In the genomic region with DNA sequence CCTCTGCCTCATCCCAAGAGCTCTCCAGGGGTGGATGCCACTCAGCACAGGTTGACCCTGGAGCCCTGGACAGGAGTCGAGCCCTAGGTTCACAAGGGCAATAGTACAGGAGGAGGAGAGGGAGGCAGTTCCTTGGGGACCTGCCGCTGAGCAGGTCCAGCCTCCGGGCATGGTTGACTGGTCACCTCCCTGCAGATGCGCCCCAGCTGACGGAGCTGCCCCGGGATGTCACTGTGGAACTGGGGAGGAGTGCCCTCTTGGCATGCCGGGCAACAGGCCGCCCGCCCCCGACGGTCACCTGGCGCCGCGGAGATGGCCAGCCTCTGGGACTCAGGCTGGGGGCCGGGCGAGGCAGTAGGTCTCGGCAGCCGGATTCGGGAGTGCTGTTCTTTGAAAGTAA, we compare ENCODE assay signal across 18 cellular contexts. TPM values are rescaled to one million over a fixed set of nuclear protein-coding genes. Genes with fewer than 3 reads are reported as not detected.
A peak's percentile ranks its signal among the peaks of the same experiment; 100 is the strongest.
DNase-seq lines count a peak whose midpoint lies in the region; ATAC-seq and TF ChIP-seq lines count a peak whose summit lies in the region.
"Had no signal": no experiment of that assay in that cellular context is flagged by ENCODE, and none has a peak within 500 bp of the region (broad histone marks: within the 10 kb centered on the region; RNA-seq: fewer than 3 reads in every experiment).

No MANE protein-coding gene starts in this region.

- ATAC-seq in right lobe of liver (peak; percentile 6 to 66 (median 20)), HG03460 (IDR thresholded peaks at IDR 0.05; ENCODE audit: unreplicated experiment) (no peak)

- H3K27me3 ChIP-seq in BE2C, result no peaks in the 10 kb centered on the region
- no peaks in the 10 kb centered on the region for H3K27me3 ChIP-seq in right lobe of liver
- no peaks in the 10 kb centered on the region for H3K27me3 ChIP-seq in stomach smooth muscle (ENCODE audit: control insufficient read depth in 1 of 2, insufficient read depth in 2 of 2, low read length in 2 of 2)

- DNase-seq in BE2C (peak; percentile 49), right lobe of liver (peak in 2 of 3 donors; percentile 66 to 84), T1000 (lab: John Stamatoyannopoulos, UW) (no peak), GM20000 (ENCODE audit: low spot score) (no peak)
- DNase-seq: COR-L47; DMS153; HCEC 1CT; KBM-7; NCI-H1436; NCI-H2029 treated with DMSO at 0.1 percent for 48 hours; NCI-H2171 treated with DMSO at 0.1 percent for 48 hours; NCI-H446 treated with DMSO at 0.1 percent for 48 hours; NK-92 treated with Interleukin-12 subunit alpha and Interleukin-12 subunit beta, amount 100 ng/mL, for 24 hours; SIG-M5 had no signal

- no peak overlapping the region for H3K9ac ChIP-seq in stomach smooth muscle (ENCODE audit: low read length in 2 of 2)

- TF ChIP-seq CTCF in BE2C (IDR thresholded peaks at IDR 0.05; ENCODE audit: low read depth, low read length) (no peak), HEK293 (tag by site-specific recombination; IDR thresholded peaks at IDR 0.05) (no peak), right lobe of liver (IDR thresholded peaks at IDR 0.05) (no peak), GM20000 (IDR thresholded peaks at IDR 0.05; ENCODE audit: extremely low read depth, missing control alignments) (no peak)

- intact Hi-C loops in right lobe of liver (cut with DNase I), result no loop called here

- 70% methylated on average over 2 of the region's 19 CpGs for WGBS in right lobe of liver (ENCODE audit: insufficient coverage, low coverage, low lambda C conversion rate, missing lambda C conversion rate)

- no peak for TF ChIP-seq POLR2A in right lobe of liver (IDR thresholded peaks at IDR 0.05)

- POLR2A ChIA-PET in HEK293 (lab: Yijun Ruan, JAX), result no interaction called here

- H3K4me1 ChIP-seq in BE2C (peaks cover 16% of the 10 kb centered on the region; the same call in 1 of the 2 replicates), HEK293 (ENCODE audit: control insufficient read depth, insufficient read depth, low read length) (no peaks in the 10 kb centered on the region), right lobe of liver (peaks cover 0 to 41% (median 9%) of the 10 kb centered on the region in 4 donors), stomach smooth muscle (ENCODE audit: control insufficient read depth, insufficient read depth, low read length) (peaks cover 22% of the 10 kb centered on the region)

- H3K27ac ChIP-seq in HEK293 (ENCODE audit: extremely low read depth, low read depth, low read length) (no peak overlapping the region), right lobe of liver (peak overlapping the region in 1 of 3 donors; percentile 70), stomach smooth muscle (ENCODE audit: low read length) (peak overlapping the region; percentile 55)

- H3K9me3 ChIP-seq in BE2C (no peaks in the 10 kb centered on the region), HEK293 (ENCODE audit: control insufficient read depth, insufficient read depth, low read depth, low read length) (no peaks in the 10 kb centered on the region), right lobe of liver (no peaks in the 10 kb centered on the region), stomach smooth muscle (ENCODE audit: control insufficient read depth in 2 of 2, low read length in 2 of 2) (no peaks in the 10 kb centered on the region)

- H3K4me3 ChIP-seq in BE2C (ENCODE audit: low read depth, low read length), result no peak overlapping the region
- no peak overlapping the region for H3K4me3 ChIP-seq in HEK293 (ENCODE audit: low read depth, low read length)
- H3K4me3 ChIP-seq in right lobe of liver, result peak overlapping the region in 1 of 3 donors; percentile 21
- no peak overlapping the region for H3K4me3 ChIP-seq in stomach smooth muscle (ENCODE audit: low read length in 2 of 2)

- H3K36me3 ChIP-seq in BE2C (no peaks in the 10 kb centered on the region), HEK293 (ENCODE audit: control insufficient read depth in 2 of 2, insufficient read depth in 1 of 2, low read length in 2 of 2) (no peaks in the 10 kb centered on the region), right lobe of liver (no peaks in the 10 kb centered on the region), stomach smooth muscle (ENCODE audit: control insufficient read depth in 2 of 2, insufficient read depth in 2 of 2, low read length in 2 of 2) (peaks cover 3 to 5% of the 10 kb centered on the region in 2 donors)

- CTCF ChIA-PET in HEK293 (lab: Yijun Ruan, JAX), result interaction anchor here (0.5 to 1.7 kb wide), 3 partner anchors 76 to 624 kb away, joined by 3 to 7 read pairs (median 3); no protein-coding TSS in a partner anchor

TF ChIP-seq in HEK293, 187 proteins besides CTCF, POLR2A, EP300 and RAD21:
- TF ChIP-seq, protein P1, sequence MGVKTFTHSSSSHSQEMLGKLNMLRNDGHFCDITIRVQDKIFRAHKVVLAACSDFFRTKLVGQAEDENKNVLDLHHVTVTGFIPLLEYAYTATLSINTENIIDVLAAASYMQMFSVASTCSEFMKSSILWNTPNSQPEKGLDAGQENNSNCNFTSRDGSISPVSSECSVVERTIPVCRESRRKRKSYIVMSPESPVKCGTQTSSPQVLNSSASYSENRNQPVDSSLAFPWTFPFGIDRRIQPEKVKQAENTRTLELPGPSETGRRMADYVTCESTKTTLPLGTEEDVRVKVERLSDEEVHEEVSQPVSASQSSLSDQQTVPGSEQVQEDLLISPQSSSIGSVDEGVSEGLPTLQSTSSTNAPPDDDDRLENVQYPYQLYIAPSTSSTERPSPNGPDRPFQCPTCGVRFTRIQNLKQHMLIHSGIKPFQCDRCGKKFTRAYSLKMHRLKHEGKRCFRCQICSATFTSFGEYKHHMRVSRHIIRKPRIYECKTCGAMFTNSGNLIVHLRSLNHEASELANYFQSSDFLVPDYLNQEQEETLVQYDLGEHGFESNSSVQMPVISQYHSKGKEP (tag by site-specific recombination; IDR thresholded peaks at IDR 0.05), result no peak
- no peak for TF ChIP-seq ZSCAN23 (tag by site-specific recombination; IDR thresholded peaks at IDR 0.05)
- 0 out of 2 replicates have a peak, but pooled peaks have one; percentile 13 for TF ChIP-seq GLIS2 (tag by site-specific recombination; IDR thresholded peaks at IDR 0.05)
- TF ChIP-seq RBAK (tag by site-specific recombination; IDR thresholded peaks at IDR 0.05), result no peak
- no peak for TF ChIP-seq ZNF121 (tag by site-specific recombination; IDR thresholded peaks at IDR 0.05)
- 0 out of 2 replicates have a peak, but pooled peaks have one; percentile 22 for TF ChIP-seq GLIS1 (tag by site-specific recombination; IDR thresholded peaks at IDR 0.05)

RNA-seq across cellular contexts. Expression of a gene that starts 53.7 kb away (rescaled TPM):
- polyA plus RNA-seq in BE2C (2012; ENCODE audit: insufficient read depth, insufficient read length, low read depth), result 4.1 TPM
- 1 to 10 TPM in 4 of 6 experiments, under 1 TPM in 2; 0.31 to 2.0 (median 1.1) TPM for total RNA-seq in right lobe of liver
- total RNA-seq: OCI-LY7 had no signal

Comparison
In these comparisons a context has a peak if more than half of its experiments do, and no peak if none do; other contexts are left out.
1. DNase-seq: peak in BE2C (single experiment) and right lobe of liver (2 of 3); none in T1000 (single experiment) and GM20000 (single experiment).